In the genomic region with DNA sequence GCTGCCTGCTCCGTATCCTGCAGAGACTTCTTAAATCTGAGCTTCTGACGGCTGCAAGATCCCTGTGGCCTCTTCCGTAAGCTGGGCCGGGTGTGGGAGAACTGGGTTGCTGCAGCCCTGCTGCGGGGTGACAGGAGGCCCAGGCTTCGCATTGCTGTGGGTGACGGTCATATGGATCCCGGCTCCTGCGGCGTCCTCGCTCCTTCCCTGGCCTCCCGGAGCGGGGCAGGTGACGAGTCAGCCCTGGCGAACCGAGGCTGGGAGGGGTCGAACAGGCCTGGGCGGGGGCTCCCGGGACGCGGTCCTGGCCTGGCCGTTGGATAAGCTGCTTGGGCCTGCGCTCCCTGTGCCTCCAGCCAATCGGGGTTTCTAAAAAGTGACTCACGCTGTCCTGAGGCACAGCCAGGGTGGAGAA, we compare ENCODE assay signal across 13 cellular contexts. TPM values are rescaled to one million over a fixed set of nuclear protein-coding genes. Genes with fewer than 3 reads are reported as not detected.
A peak's percentile ranks its signal among the peaks of the same experiment; 100 is the strongest.
DNase-seq lines count a peak whose midpoint lies in the region; ATAC-seq, FAIRE-seq and TF ChIP-seq lines count a peak whose summit lies in the region.
"Had no signal": no experiment of that assay in that cellular context is flagged by ENCODE, and none has a peak within 500 bp of the region (broad histone marks: within the 10 kb centered on the region; RNA-seq: fewer than 3 reads in every experiment).

No MANE protein-coding gene starts in this region.

- no peaks in the 10 kb centered on the region; the same call in 1 of the 2 replicates for H3K9me3 ChIP-seq in AG04450 (ENCODE audit: control insufficient read depth, insufficient read depth, low read length)
- no peaks in the 10 kb centered on the region for H3K9me3 ChIP-seq in osteoblast (ENCODE audit: low read depth, low read length)
- H3K9me3 ChIP-seq: stomach had no signal

- H2AFZ ChIP-seq in osteoblast (ENCODE audit: low read length) = peak overlapping the region; percentile 82

- POLR2A ChIA-PET in AG04450 (lab: Yijun Ruan, JAX) = no interaction called here

- CTCF ChIA-PET in AG04450 (lab: Charles Lee) = interaction anchor here (0.6 to 1.3 kb wide), 3 partner anchors 24 to 1566 kb away, joined by 3 to 4 read pairs (median 4); no protein-coding TSS in a partner anchor

- H4K20me1 ChIP-seq in osteoblast (ENCODE audit: insufficient read depth, low read length) = no peaks in the 10 kb centered on the region

- H3K27me3 ChIP-seq in AG04450 (ENCODE audit: control insufficient read depth, insufficient read depth, low read length) (peaks cover 2% of the 10 kb centered on the region), osteoblast (ENCODE audit: insufficient read depth, low read length) (peaks cover 14% of the 10 kb centered on the region)

- H3K4me1 ChIP-seq in osteoblast (ENCODE audit: insufficient read depth, low read length) = peaks cover 5% of the 10 kb centered on the region
- H3K4me1 ChIP-seq: stomach had no signal

- H3K27ac ChIP-seq in AG04450 (ENCODE audit: low read depth, low read length) (no peak overlapping the region), osteoblast (ENCODE audit: low read depth, low read length) (no peak overlapping the region)
- H3K27ac ChIP-seq: stomach had no signal

- TF ChIP-seq CTCF in AG04450 (IDR thresholded peaks at IDR 0.05; ENCODE audit: low read depth, low read length) (no peak), foreskin fibroblast (IDR thresholded peaks at IDR 0.05; ENCODE audit: low read depth, low read length) (no peak), osteoblast (IDR thresholded peaks at IDR 0.05; ENCODE audit: extremely low read depth, low read depth, low read length) (no peak)

- peak overlapping the region; percentile 61 for H3K4me2 ChIP-seq in osteoblast (ENCODE audit: insufficient read depth, low read length)

- H3K79me2 ChIP-seq in osteoblast (ENCODE audit: insufficient read depth, low read length) = no peaks in the 10 kb centered on the region

- no peaks in the 10 kb centered on the region for H3K36me3 ChIP-seq in osteoblast (ENCODE audit: insufficient read depth, low read length)
- H3K36me3 ChIP-seq: stomach had no signal

- DNase-seq in AG04450 (ENCODE audit: low read depth, low spot score) (no peak), amniotic epithelial cell (ENCODE audit: low read depth) (peak; percentile 72), foreskin fibroblast (peak; percentile 57 to 84), osteoblast (ENCODE audit: insufficient read length, low spot score, missing footprints) (peak; percentile 83), GM19239 (ENCODE audit: insufficient read length, low spot score) (no peak)
- no peak for DNase-seq in stimulated activated CD4-positive, alpha-beta T cell treated with anti-CD3 and anti-CD28 coated beads, Interleukin-12 subunit alpha, Interleukin-12 subunit beta, amount 100 ng/mL, for 4 hours
- no peak for DNase-seq in activated CD4-positive, alpha-beta T cell treated with anti-CD3 and anti-CD28 coated beads for 48 hours
- DNase-seq: activated CD4-positive, alpha-beta memory T cell treated with anti-CD3 and anti-CD28 coated beads for 36 hours; erythroblast; NCI-H526 treated with DMSO at 0.1 percent for 48 hours; stomach had no signal

- FAIRE-seq in GM19239 (lab: Jason Lieb, UNC) = no peak

- H3K4me3 ChIP-seq in AG04450 (ENCODE audit: low read depth, low read length) (peak overlapping the region; percentile 43), foreskin fibroblast (ENCODE audit: low read depth in 1 of 2, low read length in 2 of 2) (peak overlapping the region; percentile 41 to 46), osteoblast (ENCODE audit: insufficient read depth, low read length) (peak overlapping the region; percentile 68)

- no peak for ATAC-seq in HG02759 (IDR thresholded peaks at IDR 0.05; ENCODE audit: unreplicated experiment)
- ATAC-seq: SK-N-SH treated with all-trans-retinoic acid at 6 μM for 48 hours had no signal

RNA-seq across cellular contexts. Expression of a gene that starts 7.8 kb away (rescaled TPM):
- 24.3 and 36.1 TPM in 2 replicates for polyA plus RNA-seq in AG04450 (2011; rRNA removed)
- 6.6 and 11.9 TPM in 2 replicates for polyA minus RNA-seq in AG04450 (2011; rRNA and poly(A)+ RNA removed)
- total RNA-seq in osteoblast = 20.3 and 22.4 TPM in 2 replicates

RNA-seq across cellular contexts. Expression of a gene that starts 58.0 kb away (rescaled TPM):
- polyA plus RNA-seq in AG04450 (2011; rRNA removed) = 59.9 and 80.0 TPM in 2 replicates
- 5.5 and 10.6 TPM in 2 replicates for polyA minus RNA-seq in AG04450 (2011; rRNA and poly(A)+ RNA removed)
- 31.5 and 34.2 TPM in 2 replicates for total RNA-seq in osteoblast

RNA-seq across cellular contexts. Expression of a gene that starts 58.2 kb away (rescaled TPM):
- 14.1 and 17.0 TPM in 2 replicates for polyA plus RNA-seq in AG04450 (2011; rRNA removed)
- 8.4 and 9.1 TPM in 2 replicates for polyA minus RNA-seq in AG04450 (2011; rRNA and poly(A)+ RNA removed)
- 18.8 and 19.7 TPM in 2 replicates for total RNA-seq in osteoblast

RNA-seq across cellular contexts. Expression of a gene that starts 59.3 kb away (rescaled TPM):
- polyA plus RNA-seq in AG04450 (2011; rRNA removed) = 1.9 and 3.1 TPM in 2 replicates
- polyA minus RNA-seq in AG04450 (2011; rRNA and poly(A)+ RNA removed) = 1.7 and 4.0 TPM in 2 replicates
- 10.9 TPM in 2 replicates for total RNA-seq in osteoblast

Comparison
In these comparisons a context has a peak if more than half of its experiments do, and no peak if none do; other contexts are left out.
1. DNase-seq: peak in amniotic epithelial cell (single experiment), foreskin fibroblast (2 of 2) and osteoblast (single experiment); none in AG04450 (single experiment), stimulated activated CD4-positive, alpha-beta T cell treated with anti-CD3 and anti-CD28 coated beads, Interleukin-12 subunit alpha, Interleukin-12 subunit beta, amount 100 ng/mL, for 4 hours (single experiment), GM19239 (single experiment) and activated CD4-positive, alpha-beta T cell treated with anti-CD3 and anti-CD28 coated beads for 48 hours (single experiment).
2. Peak in every context shown above with its lines, with median percentiles within 50 percentile points of each other: H3K4me3 ChIP-seq.